1 cellular context compared by ENCODE assay signal in the genomic region with DNA sequence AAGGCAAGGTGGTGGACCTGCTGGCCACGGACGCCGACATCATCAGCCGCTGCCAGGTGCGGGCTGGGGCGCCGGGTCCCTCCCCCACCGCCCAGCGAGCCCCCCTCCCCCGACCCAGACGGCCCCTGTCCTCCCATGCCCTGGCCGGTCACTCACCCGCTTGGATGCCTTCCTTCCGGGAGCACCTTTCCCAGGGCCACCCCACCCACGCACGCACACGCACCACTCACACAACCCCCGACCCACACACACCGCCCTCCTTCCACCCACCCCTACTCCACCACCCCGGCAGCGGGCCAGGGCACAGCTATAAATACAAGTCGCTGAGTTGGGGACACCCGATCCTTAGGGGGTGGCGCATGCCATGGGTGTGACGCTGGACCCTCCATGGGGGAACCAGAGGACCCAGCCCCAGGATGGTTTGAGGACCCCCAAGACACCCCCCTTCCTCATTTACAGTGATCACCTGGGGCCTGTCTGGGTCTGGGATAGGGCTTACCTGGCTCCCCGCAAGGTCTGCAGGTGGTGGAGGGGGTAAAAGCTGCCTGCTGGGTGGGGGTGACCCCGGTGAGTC.
TF ChIP-seq lines count a peak whose summit lies in the region.

No MANE protein-coding gene starts in this region.

TF ChIP-seq in HEK293, 187 proteins besides CTCF, POLR2A, EP300 and RAD21 (continued from another document):
- TF ChIP-seq, protein P1, sequence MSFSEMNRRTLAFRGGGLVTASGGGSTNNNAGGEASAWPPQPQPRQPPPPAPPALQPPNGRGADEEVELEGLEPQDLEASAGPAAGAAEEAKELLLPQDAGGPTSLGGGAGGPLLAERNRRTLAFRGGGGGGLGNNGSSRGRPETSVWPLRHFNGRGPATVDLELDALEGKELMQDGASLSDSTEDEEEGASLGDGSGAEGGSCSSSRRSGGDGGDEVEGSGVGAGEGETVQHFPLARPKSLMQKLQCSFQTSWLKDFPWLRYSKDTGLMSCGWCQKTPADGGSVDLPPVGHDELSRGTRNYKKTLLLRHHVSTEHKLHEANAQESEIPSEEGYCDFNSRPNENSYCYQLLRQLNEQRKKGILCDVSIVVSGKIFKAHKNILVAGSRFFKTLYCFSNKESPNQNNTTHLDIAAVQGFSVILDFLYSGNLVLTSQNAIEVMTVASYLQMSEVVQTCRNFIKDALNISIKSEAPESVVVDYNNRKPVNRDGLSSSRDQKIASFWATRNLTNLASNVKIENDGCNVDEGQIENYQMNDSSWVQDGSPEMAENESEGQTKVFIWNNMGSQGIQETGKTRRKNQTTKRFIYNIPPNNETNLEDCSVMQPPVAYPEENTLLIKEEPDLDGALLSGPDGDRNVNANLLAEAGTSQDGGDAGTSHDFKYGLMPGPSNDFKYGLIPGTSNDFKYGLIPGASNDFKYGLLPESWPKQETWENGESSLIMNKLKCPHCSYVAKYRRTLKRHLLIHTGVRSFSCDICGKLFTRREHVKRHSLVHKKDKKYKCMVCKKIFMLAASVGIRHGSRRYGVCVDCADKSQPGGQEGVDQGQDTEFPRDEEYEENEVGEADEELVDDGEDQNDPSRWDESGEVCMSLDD (tag by site-specific recombination; IDR thresholded peaks at IDR 0.05) = 0 out of 2 replicates have a peak, but pooled peaks have one; percentile 24
- TF ChIP-seq ZNF660 (tag by site-specific recombination; IDR thresholded peaks at IDR 0.05) (no peak), KLF1 (tag by site-specific recombination; IDR thresholded peaks at IDR 0.05) (peak; percentile 26; the same call in 1 of the 2 replicates), ZNF423 (tag by site-specific recombination; IDR thresholded peaks at IDR 0.05) (no peak), GLIS2 (tag by site-specific recombination; IDR thresholded peaks at IDR 0.05) (peak; percentile 92), ZNF837 (tag by site-specific recombination; IDR thresholded peaks at IDR 0.05) (no peak), EGR2 (tag by site-specific recombination; IDR thresholded peaks at IDR 0.05; ENCODE audit: low read depth) (peak; percentile 98), ZFHX2 (tag by site-specific recombination; conservative IDR thresholded peaks at IDR 0.05) (peak; percentile 99)
- TF ChIP-seq, protein P2, sequence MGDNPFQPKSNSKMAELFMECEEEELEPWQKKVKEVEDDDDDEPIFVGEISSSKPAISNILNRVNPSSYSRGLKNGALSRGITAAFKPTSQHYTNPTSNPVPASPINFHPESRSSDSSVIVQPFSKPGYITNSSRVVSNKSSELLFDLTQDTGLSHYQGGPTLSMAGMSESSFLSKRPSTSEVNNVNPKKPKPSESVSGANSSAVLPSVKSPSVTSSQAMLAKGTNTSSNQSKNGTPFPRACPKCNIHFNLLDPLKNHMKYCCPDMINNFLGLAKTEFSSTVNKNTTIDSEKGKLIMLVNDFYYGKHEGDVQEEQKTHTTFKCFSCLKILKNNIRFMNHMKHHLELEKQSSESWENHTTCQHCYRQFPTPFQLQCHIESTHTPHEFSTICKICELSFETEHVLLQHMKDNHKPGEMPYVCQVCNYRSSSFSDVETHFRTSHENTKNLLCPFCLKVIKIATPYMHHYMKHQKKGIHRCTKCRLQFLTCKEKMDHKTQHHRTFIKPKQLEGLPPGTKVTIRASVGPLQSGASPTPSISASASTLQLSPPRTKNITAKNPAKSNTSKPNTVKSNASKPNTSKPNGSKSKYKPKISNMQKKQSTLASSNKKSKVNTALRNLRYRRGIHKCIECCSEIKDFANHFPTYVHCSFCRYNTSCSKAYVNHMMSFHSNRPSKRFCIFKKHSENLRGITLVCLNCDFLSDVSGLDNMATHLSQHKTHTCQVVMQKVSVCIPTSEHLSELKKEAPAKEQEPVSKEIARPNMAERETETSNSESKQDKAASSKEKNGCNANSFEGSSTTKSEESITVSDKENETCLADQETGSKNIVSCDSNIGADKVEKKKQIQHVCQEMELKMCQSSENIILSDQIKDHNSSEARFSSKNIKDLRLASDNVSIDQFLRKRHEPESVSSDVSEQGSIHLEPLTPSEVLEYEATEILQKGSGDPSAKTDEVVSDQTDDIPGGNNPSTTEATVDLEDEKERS (tag by site-specific recombination; IDR thresholded peaks at IDR 0.05) = no peak
